1 cellular context compared by ENCODE assay signal in genomic region chr7:99766484-99767099, GRCh38.
A peak's percentile ranks its signal among the peaks of the same experiment; 100 is the strongest.
TF ChIP-seq lines count a peak whose summit lies in the region.

No MANE protein-coding gene starts in this region.

TF ChIP-seq in K562, 482 proteins besides CTCF, POLR2A, EP300 and RAD21:
- TF ChIP-seq FOSL1 (tag; conservative IDR thresholded peaks at IDR 0.05): peak; percentile 68
- no peak for TF ChIP-seq ZNF354B (CRISPR knock-in tag; IDR thresholded peaks at IDR 0.05)
- peak; percentile 22; the same call in 1 of the 2 replicates for TF ChIP-seq ATF3 (IDR thresholded peaks at IDR 0.05)
- no peak for TF ChIP-seq ATF3 (CRISPR knock-in tag; conservative IDR thresholded peaks at IDR 0.05)
- no peak for TF ChIP-seq STAT6 (CRISPR knock-in tag; IDR thresholded peaks at IDR 0.05)
- TF ChIP-seq ZNF143 (CRISPR knock-in tag; IDR thresholded peaks at IDR 0.05): no peak
- TF ChIP-seq JUND (IDR thresholded peaks at IDR 0.05; ENCODE audit: borderline replicate concordance, low read depth, low read length): 0 out of 2 replicates have a peak, but pooled peaks have one; percentile 18
- TF ChIP-seq JUND (tag; IDR thresholded peaks at IDR 0.05; ENCODE audit: borderline replicate concordance, low read depth, low read length): no peak
- no peak for TF ChIP-seq POLR2G (IDR thresholded peaks at IDR 0.05; ENCODE audit: low read depth, low read length)
TF ChIP-seq in K562: peak in this region for 3.
